Comparison of ENCODE assay signal across 25 cellular contexts in genomic region chr18:12593861-12594260, GRCh38.
"Had no signal": no experiment of that assay in that cellular context is flagged by ENCODE, and none has a peak within 500 bp of the region (broad histone marks: within the 10 kb centered on the region; RNA-seq: fewer than 3 reads in every experiment).

No MANE protein-coding gene starts in this region.

- ATAC-seq: activated naive CD8-positive, alpha-beta T cell treated with anti-CD3 and anti-CD28 coated beads, Interleukin-2, amount 50 U/mL, for 24 hours; effector memory CD8-positive, alpha-beta T cell; left cardiac atrium; mucosa of descending colon; stimulated activated naive CD8-positive, alpha-beta T cell treated with anti-CD3 and anti-CD28 coated beads, Interleukin-15, Interleukin-2, amounts not matched to agents 100 U/mL and 50 U/mL, for 24 hours had no signal

- H3K9me3 ChIP-seq: esophagus squamous epithelium, mucosa of descending colon, right atrium auricular region, transverse colon, vagina had no signal

- H3K27ac Mint-ChIP-seq: activated naive CD4-positive, alpha-beta T cell treated with anti-CD3 and anti-CD28 coated beads, Interleukin-2, amount 10 ng/mL, durations not matched to agents 7 days and 5 days; activated naive CD8-positive, alpha-beta T cell treated with anti-CD3 and anti-CD28 coated beads, Interleukin-2, amount 50 U/mL, for 24 hours; effector memory CD8-positive, alpha-beta T cell; progenitor cell of endocrine pancreas had no signal

- H3K4me3 ChIP-seq: cardiac muscle cell, esophagus squamous epithelium, mucosa of descending colon, right atrium auricular region, transverse colon, vagina had no signal

- H3K9me3 Mint-ChIP-seq: activated naive CD4-positive, alpha-beta T cell treated with anti-CD3 and anti-CD28 coated beads, Interleukin-2, amount 10 ng/mL, durations not matched to agents 7 days and 5 days; activated naive CD8-positive, alpha-beta T cell treated with anti-CD3 and anti-CD28 coated beads, Interleukin-2, amount 50 U/mL, for 24 hours; effector memory CD8-positive, alpha-beta T cell; naive B cell; neural crest cell had no signal

- H3K27ac ChIP-seq: cardiac muscle cell, esophagus squamous epithelium, right atrium auricular region, transverse colon, vagina, WERI-Rb-1 had no signal

- H3K4me3 Mint-ChIP-seq: activated naive CD4-positive, alpha-beta T cell treated with anti-CD3 and anti-CD28 coated beads, Interleukin-2, amount 10 ng/mL, durations not matched to agents 7 days and 5 days; activated naive CD8-positive, alpha-beta T cell treated with anti-CD3 and anti-CD28 coated beads, Interleukin-2, amount 50 U/mL, for 24 hours; effector memory CD8-positive, alpha-beta T cell; naive B cell; neural crest cell had no signal

- H3K36me3 Mint-ChIP-seq: activated naive CD4-positive, alpha-beta T cell treated with anti-CD3 and anti-CD28 coated beads, Interleukin-2, amount 10 ng/mL, durations not matched to agents 7 days and 5 days; naive B cell had no signal

- DNase-seq: activated CD4-positive, alpha-beta T cell treated with anti-CD3 and anti-CD28 coated beads for 1 hour; activated CD8-positive, alpha-beta memory T cell treated with anti-CD3 and anti-CD28 coated beads for 24 hours; activated CD8-positive, alpha-beta memory T cell treated with anti-CD3 and anti-CD28 coated beads, Interleukin-2, amount 50 U/mL, for 48 hours; activated effector memory CD4-positive, alpha-beta T cell treated with Interleukin-2 at 50 U/mL for 16 hours; activated naive CD4-positive, alpha-beta T cell treated with anti-CD3 and anti-CD28 coated beads, Interleukin-2, amount 10 ng/mL, durations not matched to agents 7 days and 5 days; activated naive CD8-positive, alpha-beta T cell treated with anti-CD3 and anti-CD28 coated beads, Interleukin-2, amount 50 U/mL, for 24 hours; activated T-cell treated with anti-CD3 and anti-CD28 coated beads, Interleukin-2, amount 50 U/mL, for 48 hours; aorta; effector memory CD8-positive, alpha-beta T cell; esophagus squamous epithelium; left cardiac atrium; mesenchymal stem cell; mucosa of descending colon; naive B cell; stimulated activated CD4-positive, alpha-beta T cell treated with anti-CD3 and anti-CD28 coated beads, Interleukin-12 subunit alpha, Interleukin-12 subunit beta, amount 100 ng/mL, for 4 hours; stimulated activated CD4-positive, alpha-beta T cell treated with anti-CD3 and anti-CD28 coated beads, Interleukin-1b, Interleukin-23, amount 100 ng/mL, for 48 hours; stimulated activated naive CD8-positive, alpha-beta T cell treated with anti-CD3 and anti-CD28 coated beads, Interleukin-15, Interleukin-2, amounts not matched to agents 100 U/mL and 50 U/mL, for 24 hours; T-helper 2 cell; transverse colon; WERI-Rb-1 had no signal

- H3K36me3 ChIP-seq: cardiac muscle cell, esophagus squamous epithelium, right atrium auricular region, transverse colon, vagina, WERI-Rb-1 had no signal

- H3K27me3 Mint-ChIP-seq: activated naive CD4-positive, alpha-beta T cell treated with anti-CD3 and anti-CD28 coated beads, Interleukin-2, amount 10 ng/mL, durations not matched to agents 7 days and 5 days; activated naive CD8-positive, alpha-beta T cell treated with anti-CD3 and anti-CD28 coated beads, Interleukin-2, amount 50 U/mL, for 24 hours; effector memory CD8-positive, alpha-beta T cell; progenitor cell of endocrine pancreas had no signal

- H3K27me3 ChIP-seq: cardiac muscle cell, esophagus squamous epithelium, right atrium auricular region, transverse colon, vagina had no signal
